2 cellular contexts compared by ENCODE assay signal in the genomic region with DNA sequence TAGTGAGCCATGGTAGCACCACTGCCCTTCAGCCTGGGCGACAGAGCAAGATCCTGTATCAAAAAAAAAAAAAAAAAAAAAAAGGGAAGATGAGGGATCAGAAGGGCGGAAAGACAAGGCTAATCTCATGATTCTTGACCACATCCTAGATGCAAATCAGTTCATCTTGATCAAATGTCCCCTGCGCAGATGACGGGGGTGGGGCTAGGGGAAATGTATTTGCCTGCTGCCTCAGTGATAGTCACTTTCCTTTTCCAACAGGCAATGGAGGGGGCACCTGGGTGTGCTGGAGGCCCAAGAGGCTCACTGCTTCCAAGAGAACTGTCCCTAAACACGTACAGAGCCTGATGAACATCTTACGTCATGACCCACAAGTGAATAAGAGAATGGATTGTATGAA.
A peak's percentile ranks its signal among the peaks of the same experiment; 100 is the strongest.
TF ChIP-seq lines count a peak whose summit lies in the region.

No MANE protein-coding gene starts in this region.

TF ChIP-seq in K562, 482 proteins besides CTCF, POLR2A, EP300 and RAD21:
- TF ChIP-seq ZNF121 (CRISPR knock-in tag; conservative IDR thresholded peaks at IDR 0.05) (peak; percentile 50), ZFP1 (CRISPR knock-in tag; IDR thresholded peaks at IDR 0.05) (no peak)

TF ChIP-seq in HepG2, 621 proteins besides CTCF, POLR2A, EP300 and RAD21:
- TF ChIP-seq ZNF143 (CRISPR knock-in tag; IDR thresholded peaks at IDR 0.05) (no peak), HIVEP1 (CRISPR knock-in tag; IDR thresholded peaks at IDR 0.05) (no peak), SATB2 (CRISPR knock-in tag; IDR thresholded peaks at IDR 0.05) (no peak), AKNA (CRISPR knock-in tag; IDR thresholded peaks at IDR 0.05; ENCODE audit: borderline replicate concordance) (no peak), PRMT3 (CRISPR knock-in tag; IDR thresholded peaks at IDR 0.05; ENCODE audit: borderline replicate concordance, low read depth) (no peak), ZNF598 (CRISPR knock-in tag; IDR thresholded peaks at IDR 0.05; ENCODE audit: borderline replicate concordance) (no peak), ZNF563 (CRISPR knock-in tag; IDR thresholded peaks at IDR 0.05) (no peak), KAT2B (IDR thresholded peaks at IDR 0.05; ENCODE audit: borderline replicate concordance, low read depth, low read length) (no peak)
- TF ChIP-seq, protein P1, sequence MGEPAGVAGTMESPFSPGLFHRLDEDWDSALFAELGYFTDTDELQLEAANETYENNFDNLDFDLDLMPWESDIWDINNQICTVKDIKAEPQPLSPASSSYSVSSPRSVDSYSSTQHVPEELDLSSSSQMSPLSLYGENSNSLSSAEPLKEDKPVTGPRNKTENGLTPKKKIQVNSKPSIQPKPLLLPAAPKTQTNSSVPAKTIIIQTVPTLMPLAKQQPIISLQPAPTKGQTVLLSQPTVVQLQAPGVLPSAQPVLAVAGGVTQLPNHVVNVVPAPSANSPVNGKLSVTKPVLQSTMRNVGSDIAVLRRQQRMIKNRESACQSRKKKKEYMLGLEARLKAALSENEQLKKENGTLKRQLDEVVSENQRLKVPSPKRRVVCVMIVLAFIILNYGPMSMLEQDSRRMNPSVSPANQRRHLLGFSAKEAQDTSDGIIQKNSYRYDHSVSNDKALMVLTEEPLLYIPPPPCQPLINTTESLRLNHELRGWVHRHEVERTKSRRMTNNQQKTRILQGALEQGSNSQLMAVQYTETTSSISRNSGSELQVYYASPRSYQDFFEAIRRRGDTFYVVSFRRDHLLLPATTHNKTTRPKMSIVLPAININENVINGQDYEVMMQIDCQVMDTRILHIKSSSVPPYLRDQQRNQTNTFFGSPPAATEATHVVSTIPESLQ (CRISPR knock-in tag; conservative IDR thresholded peaks at IDR 0.05): no peak
